ENCODE assay signal across 8 cellular contexts in genomic region chr20:43914286-43914685, GRCh38. TPM values are rescaled to one million over a fixed set of nuclear protein-coding genes. Genes with fewer than 3 reads are reported as not detected.
A peak's percentile ranks its signal among the peaks of the same experiment; 100 is the strongest.
DNase-seq lines count a peak whose midpoint lies in the region; ATAC-seq and TF ChIP-seq lines count a peak whose summit lies in the region.

No MANE protein-coding gene starts in this region.

- no peaks in the 10 kb centered on the region for H3K9me3 ChIP-seq in thyroid gland

- TF ChIP-seq CTCF in thyroid gland (IDR thresholded peaks at IDR 0.05) = no peak

- H3K27ac ChIP-seq in thyroid gland = no peak overlapping the region

- 17 to 20% methylated on average over 1 to 2 of the region's 32 CpGs for WGBS in thyroid gland, 2 donors

- intact Hi-C loops in left colon (cut with DNase I, micrococcal nuclease) = no loop called here
- intact Hi-C loops in thyroid gland (cut with DNase I) = loop anchor here (10.0 kb wide), 1 partner anchor 61 kb away; no protein-coding TSS in a partner anchor
- intact Hi-C loops in posterior cingulate gyrus (cut with DNase I) = no loop called here

- peaks cover 6 to 15% of the 10 kb centered on the region in 2 donors for H3K4me1 ChIP-seq in thyroid gland

- peak overlapping the region in 1 of 3 donors; percentile 27 for H3K4me3 ChIP-seq in thyroid gland (replicated peaks in 1 of 3)

- peak; percentile 17 for ATAC-seq in GM18519 (IDR thresholded peaks at IDR 0.05; ENCODE audit: low FRiP score, unreplicated experiment)
- ATAC-seq in HG02840 (IDR thresholded peaks at IDR 0.05; ENCODE audit: low FRiP score, unreplicated experiment) = peak; percentile 5
- peak; percentile 9 for ATAC-seq in left colon

- no peaks in the 10 kb centered on the region for H3K36me3 ChIP-seq in thyroid gland

- peaks cover 14% of the 10 kb centered on the region for H3K27me3 ChIP-seq in thyroid gland

- in situ Hi-C loops in G401 (cut with HindIII; ENCODE audit: low sequenced_read_pairs) = no loop called here

- DNase-seq in activated CD8-positive, alpha-beta memory T cell treated with anti-CD3 and anti-CD28 coated beads, Interleukin-2, amount 50 U/mL, for 48 hours = peak; percentile 51
- DNase-seq in left colon = peak in 1 of 2 donors; percentile 24
- no peak for DNase-seq in thyroid gland
- DNase-seq in G401 (ENCODE audit: low spot score) = no peak
- no peak for DNase-seq in stimulated activated CD4-positive, alpha-beta T cell treated with anti-CD3 and anti-CD28 coated beads, Interleukin-2, amount 100 ng/mL, for 24 hours
- DNase-seq in posterior cingulate gyrus = no peak

- no peak for TF ChIP-seq POLR2A in thyroid gland (IDR thresholded peaks at IDR 0.05)

RNA-seq across cellular contexts. Expression of gene TOX2, which starts 0.4 kb away (rescaled TPM):
- total RNA-seq in left colon = 1 to 10 TPM; 3.0 to 3.4 TPM
- 1 to 10 TPM; 3.4 to 7.7 (median 5.2) TPM for total RNA-seq in thyroid gland
- 0.18 TPM in 1 of 2 replicates, not detected in the other for total RNA-seq in G401 (2014; rRNA removed; shearing (Covaris generic))
